Comparison of ENCODE assay signal across 33 cellular contexts in the genomic region with DNA sequence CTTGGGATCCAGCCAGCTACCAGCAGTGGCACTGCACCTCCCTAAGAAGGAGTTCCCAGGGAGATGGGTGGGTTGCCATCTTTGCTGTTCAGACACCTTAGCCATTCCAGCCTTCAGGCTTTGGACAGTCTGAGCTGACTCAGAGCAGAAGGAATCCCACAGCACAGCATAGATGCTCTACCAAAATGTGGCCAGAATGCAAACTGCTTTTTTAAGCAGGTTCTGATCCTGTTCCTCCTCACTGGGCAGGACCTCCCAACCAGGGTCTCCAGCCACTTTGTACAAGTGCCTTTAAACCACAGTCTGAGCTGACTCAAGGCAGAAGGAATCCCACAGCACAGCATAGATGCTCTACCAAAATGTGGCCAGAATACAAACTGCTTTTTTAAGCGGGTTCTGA.
"Had no signal": no experiment of that assay in that cellular context is flagged by ENCODE, and none has a peak within 500 bp of the region (broad histone marks: within the 10 kb centered on the region; RNA-seq: fewer than 3 reads in every experiment).

No MANE protein-coding gene starts in this region.

- H3K4me1 ChIP-seq: Peyer's patch, SJSA1 had no signal

- H3K9me3 ChIP-seq: adrenal gland, SJSA1, SK-N-SH had no signal

- H3K9ac ChIP-seq: KMS-11, SK-N-SH had no signal

- H3K27me3 ChIP-seq: adrenal gland, brain microvascular endothelial cell, Peyer's patch, SJSA1 had no signal

- ATAC-seq: activated naive CD4-positive, alpha-beta T cell treated with anti-CD3 and anti-CD28 coated beads, Interleukin-2, amount 50 U/mL, for 72 hours; activated T-cell treated with anti-CD3 and anti-CD28 coated beads, Interleukin-2, amount 50 U/mL, for 4 hours; PC-3; T-cell; T-helper 17 cell had no signal

- H3K27ac ChIP-seq: adrenal gland, brain microvascular endothelial cell, KMS-11, Peyer's patch, SJSA1, VCaP had no signal

- H3K4me3 ChIP-seq: adrenal gland, Peyer's patch, SJSA1 had no signal

- H3K4me2 ChIP-seq: KMS-11, SK-N-SH had no signal

- H3K36me3 ChIP-seq: adrenal gland, brain microvascular endothelial cell, SJSA1 had no signal

- DNase-seq: activated B cell treated with CpG ODN at 0.5 μM for 24 hours; activated CD4-positive, alpha-beta memory T cell treated with anti-CD3 and anti-CD28 coated beads for 36 hours; activated CD4-positive, alpha-beta T cell treated with anti-CD3 and anti-CD28 coated beads for 4 hours; activated CD4-positive, alpha-beta T cell treated with anti-CD3 and anti-CD28 coated beads, Interleukin-2, amount 50 U/mL, for 1 hour; activated CD4-positive, CD25-positive, alpha-beta regulatory T cell treated with anti-CD3 and anti-CD28 coated beads, Interleukin-2, amount 50 U/mL, for 72 hours; activated CD8-positive, alpha-beta memory T cell treated with anti-CD3 and anti-CD28 coated beads, Interleukin-2, amount 50 U/mL, for 4 hours; activated gamma-delta T cell treated with Interleukin-2 at 50 U/mL for 16 hours; activated naive CD4-positive, alpha-beta T cell treated with anti-CD3 and anti-CD28 coated beads for 36 hours; activated T-cell treated with anti-CD3 and anti-CD28 coated beads for 4 hours; activated T-cell treated with anti-CD3 and anti-CD28 coated beads, Interleukin-2, amount 50 U/mL, for 4 hours; adrenal gland; brain microvascular endothelial cell; caudate nucleus; cerebellar nuclear complex; MM.1S; MV-4-11; NCI-H1092; NCI-H1436 treated with DMSO at 0.1 percent for 48 hours; NCI-H1694 treated with DMSO at 0.1 percent for 48 hours; NCI-H2029; NCI-H345; NCI-H524 treated with DMSO at 0.1 percent for 48 hours; PC-3; Peyer's patch; RPMI8226; SHP77 treated with DMSO at 0.1 percent for 48 hours; SK-N-SH; T-cell; T-helper 17 cell had no signal
